In genomic region chr21:37273911-37274690, GRCh38 we compare ENCODE assay signal across 18 cellular contexts. TPM values are rescaled to one million over a fixed set of nuclear protein-coding genes. Genes with fewer than 3 reads are reported as not detected.
DNase-seq lines count a peak whose midpoint lies in the region; ATAC-seq and TF ChIP-seq lines count a peak whose summit lies in the region.
"Had no signal": no experiment of that assay in that cellular context is flagged by ENCODE, and none has a peak within 500 bp of the region (broad histone marks: within the 10 kb centered on the region; RNA-seq: fewer than 3 reads in every experiment).

No MANE protein-coding gene starts in this region.

- peaks cover 0 to 4% of the 10 kb centered on the region in 2 experiments; a peak in 2 of 4 replicates for H3K79me1 ChIP-seq in IMR-90 (ENCODE audit: low read depth in 1 of 2, low read length in 2 of 2)

- H3K14ac ChIP-seq in IMR-90 (replicated peaks; ENCODE audit: low read depth, low read length) = no peak overlapping the region

- dilution Hi-C loops in IMR-90 (cut with HindIII; ENCODE audit: low sequenced_read_pairs, unreplicated experiment) = no loop called here

- H3K4ac ChIP-seq in IMR-90 (ENCODE audit: low read depth, low read length) = no peak overlapping the region

- H3K9me1 ChIP-seq in IMR-90 (ENCODE audit: insufficient read depth, low read length) = peaks cover 2% of the 10 kb centered on the region; the same call in 1 of the 2 replicates

- CTCF ChIA-PET in IMR-90 (lab: Yijun Ruan, JAX) = no interaction called here

- no peak overlapping the region for H3K56ac ChIP-seq in IMR-90 (ENCODE audit: extremely low read depth, insufficient read depth, low read length)

- POLR2A ChIA-PET in IMR-90 (lab: Charles Lee; ENCODE audit: unreplicated experiment) = no interaction called here

- no peaks in the 10 kb centered on the region for H3K9me3 ChIP-seq in IMR-90 (ENCODE audit: control insufficient read depth, insufficient read depth, low read length)
- H3K9me3 ChIP-seq: mucosa of descending colon had no signal

- H3K4me3 ChIP-seq in GM12865 (ENCODE audit: low read depth, low read length) (peak overlapping the region; percentile 33), IMR-90 (ENCODE audit: insufficient read depth, low read depth, low read length) (no peak overlapping the region)
- H3K4me3 ChIP-seq: mucosa of descending colon, PC-9 had no signal

- WGBS in IMR-90 (ENCODE audit: extremely low coverage in 2 of 2, insufficient read length in 1 of 2), 2 experiments = 15% methylated on average over 3 of the region's 9 CpGs; no CpG with 5 or more reads in 1 of the 2 experiments

- H2BK5ac ChIP-seq in IMR-90 (ENCODE audit: low read depth, low read length, poor library complexity, severe bottlenecking) = no peak overlapping the region

- H4K5ac ChIP-seq in IMR-90 (ENCODE audit: low read depth, low read length) = no peak overlapping the region

- no peak overlapping the region for H2BK20ac ChIP-seq in IMR-90 (ENCODE audit: low read depth, low read length)

- H2BK15ac ChIP-seq in IMR-90 (ENCODE audit: low read depth, low read length) = no peak overlapping the region

- no peak overlapping the region for H4K91ac ChIP-seq in IMR-90 (ENCODE audit: insufficient read depth, low read depth, low read length)

- H3K4me3 Mint-ChIP-seq in memory B cell = no peak overlapping the region
- H3K4me3 Mint-ChIP-seq: activated B cell treated with CpG ODN at 0.5 μM for 24 hours had no signal

- H3K36me3 Mint-ChIP-seq in memory B cell = peaks cover 4% of the 10 kb centered on the region

- no peaks in the 10 kb centered on the region for H4K20me1 ChIP-seq in IMR-90 (ENCODE audit: insufficient read depth, low read length)

- no peak overlapping the region for H2BK120ac ChIP-seq in IMR-90 (ENCODE audit: low read depth, low read length)

- H3K27me3 ChIP-seq in IMR-90 (ENCODE audit: control insufficient read depth, insufficient read depth, low read length) = 0 out of 2 replicates have a peak, but pooled peaks cover 1% of the 10 kb centered on the region

- no peak for TF ChIP-seq CTCF in GM12865 (IDR thresholded peaks at IDR 0.05; ENCODE audit: insufficient read depth, low read depth, low read length, missing control alignments)
- no peak for TF ChIP-seq CTCF in IMR-90 (conservative IDR thresholded peaks at IDR 0.05; ENCODE audit: low read depth, low read length)

- H3K23ac ChIP-seq in IMR-90 (ENCODE audit: low read depth, low read length) = no peak overlapping the region

- H2AK9ac ChIP-seq in IMR-90 (replicated peaks; ENCODE audit: low read depth, low read length, poor library complexity) = no peak overlapping the region

- H4K8ac ChIP-seq in IMR-90 (ENCODE audit: low read depth in 2 of 2, low read length in 2 of 2) = no peak overlapping the region

- peak overlapping the region; percentile 79 for H2AFZ ChIP-seq in IMR-90 (replicated peaks; ENCODE audit: low read length, poor library complexity)
- H2AFZ ChIP-seq: parathyroid adenoma, PC-9 had no signal

- ATAC-seq in GM21529 (IDR thresholded peaks at IDR 0.05; ENCODE audit: unreplicated experiment) (peak; percentile 68), IMR-90 (ENCODE audit: low read depth) (no peak), memory B cell (ENCODE audit: low read depth) (peak; percentile 46)
- ATAC-seq: left cardiac atrium, mucosa of descending colon had no signal

- H3K4me1 Mint-ChIP-seq in memory B cell = peaks cover 4% of the 10 kb centered on the region
- H3K4me1 Mint-ChIP-seq: activated B cell treated with CpG ODN at 0.5 μM for 24 hours had no signal

- no peak for TF ChIP-seq POLR2A in IMR-90 (IDR thresholded peaks at IDR 0.05; ENCODE audit: low read depth, low read length)

- peaks cover 6% of the 10 kb centered on the region for H3K27me3 Mint-ChIP-seq in memory B cell

- DNase-seq in GM12865 (ENCODE audit: low read depth) (peak; percentile 50), IMR-90 (no peak), memory B cell (ENCODE audit: low spot score in 2 of 2) (no peak), NCI-H1105 treated with DMSO at 0.1 percent for 48 hours (lab: John Stamatoyannopoulos, UW) (no peak), CD1c-positive myeloid dendritic cell (ENCODE audit: extremely low spot score) (no peak), SHP77 treated with DMSO at 0.1 percent for 48 hours (lab: John Stamatoyannopoulos, UW) (no peak)
- DNase-seq: activated B cell treated with CpG ODN at 0.5 μM for 24 hours; caudate nucleus; effector CD8-positive, alpha-beta T cell; hippocampal formation; left cardiac atrium; mucosa of descending colon; NCI-H1930; NCI-H524; PC-9 had no signal

- TF ChIP-seq RAD21 in IMR-90 (IDR thresholded peaks at IDR 0.05; ENCODE audit: low read length) = no peak

- peak overlapping the region; percentile 10 for H3K4me2 ChIP-seq in IMR-90 (ENCODE audit: low read depth, low read length)
- H3K4me2 ChIP-seq: PC-9 had no signal

- H3K27ac Mint-ChIP-seq in memory B cell = no peak overlapping the region
- H3K27ac Mint-ChIP-seq: activated B cell treated with CpG ODN at 0.5 μM for 24 hours had no signal

- H2AK5ac ChIP-seq in IMR-90 (ENCODE audit: low read depth, low read length) = no peak overlapping the region

- in situ Hi-C loops in IMR-90 (cut with MboI; ENCODE audit: low sequenced_read_pairs) = loop anchor here (25.0 kb wide), 1 partner anchor 188 kb away; no protein-coding TSS in a partner anchor

- H3K27ac ChIP-seq in IMR-90 (ENCODE audit: insufficient read depth, low read length) = no peak overlapping the region
- H3K27ac ChIP-seq: C4-2B, parathyroid adenoma, PC-9 had no signal

- no TSS peak for BruUV-seq in IMR-90 (replicated peaks; lab: Mats Ljungman, UMichigan)

- H3K18ac ChIP-seq in IMR-90 (ENCODE audit: low read depth, low read length) = no peak overlapping the region

- intact Hi-C loops in IMR-90 (cut with micrococcal nuclease) = loop anchor here (10.0 kb wide), 1 partner anchor 51 kb away; no protein-coding TSS in a partner anchor

- H3K36me3 ChIP-seq in IMR-90 (ENCODE audit: control insufficient read depth, insufficient read depth, low read length) = no peaks in the 10 kb centered on the region

- H3K9me3 Mint-ChIP-seq in memory B cell = no peaks in the 10 kb centered on the region
- H3K9me3 Mint-ChIP-seq: activated B cell treated with CpG ODN at 0.5 μM for 24 hours had no signal

- no peak overlapping the region for H3K9ac ChIP-seq in IMR-90 (ENCODE audit: low read depth, low read length)
- H3K9ac ChIP-seq: parathyroid adenoma had no signal

- peaks cover 2% of the 10 kb centered on the region; the same call in 1 of the 2 replicates for H3K4me1 ChIP-seq in IMR-90 (ENCODE audit: control insufficient read depth, insufficient read depth, low read length)
- H3K4me1 ChIP-seq: parathyroid adenoma had no signal

TF ChIP-seq in IMR-90, 13 proteins besides CTCF, POLR2A, EP300 and RAD21:
- TF ChIP-seq FOS (IDR thresholded peaks at IDR 0.05; ENCODE audit: low read depth, low read length) (no peak), MAFK (IDR thresholded peaks at IDR 0.05; ENCODE audit: low read depth, low read length) (no peak), RFX5 (IDR thresholded peaks at IDR 0.05; ENCODE audit: low read depth, low read length) (no peak), RCOR1 (IDR thresholded peaks at IDR 0.05; ENCODE audit: insufficient replicate concordance, low read length) (no peak), MXI1 (IDR thresholded peaks at IDR 0.05; ENCODE audit: borderline replicate concordance, low read depth, low read length) (no peak), USF2 (IDR thresholded peaks at IDR 0.05; ENCODE audit: low read depth, low read length) (no peak), BHLHE40 (IDR thresholded peaks at IDR 0.05; ENCODE audit: low read depth, low read length) (no peak), NFE2L2 (IDR thresholded peaks at IDR 0.05; ENCODE audit: low read depth, low read length) (no peak), SMC3 (IDR thresholded peaks at IDR 0.05; ENCODE audit: low read depth, low read length) (no peak), ELK1 (IDR thresholded peaks at IDR 0.05; ENCODE audit: borderline replicate concordance, low read depth, low read length) (no peak), CEBPB (IDR thresholded peaks at IDR 0.05; ENCODE audit: low read depth, low read length) (no peak), CHD1 (IDR thresholded peaks at IDR 0.05; ENCODE audit: low read depth, low read length) (no peak)

RNA-seq across cellular contexts. Expression of gene VPS26C, which starts 7.0 kb away (rescaled TPM):
- total RNA-seq in IMR-90 (2012; rRNA removed) = 30.0 and 36.6 TPM in 2 replicates
- 27.0 and 30.0 TPM in 2 replicates for polyA plus RNA-seq in IMR-90 (2012; rRNA removed)
- polyA plus RNA-seq in IMR-90 (2012; cell fraction: cytosol; rRNA removed) = 16.3 and 24.0 TPM in 2 replicates
- polyA plus RNA-seq in IMR-90 (2012; cell fraction: nucleus; rRNA removed; ENCODE audit: low replicate concordance) = 22.7 and 40.3 TPM in 2 replicates
